10 cellular contexts compared by ENCODE assay signal in the genomic region with DNA sequence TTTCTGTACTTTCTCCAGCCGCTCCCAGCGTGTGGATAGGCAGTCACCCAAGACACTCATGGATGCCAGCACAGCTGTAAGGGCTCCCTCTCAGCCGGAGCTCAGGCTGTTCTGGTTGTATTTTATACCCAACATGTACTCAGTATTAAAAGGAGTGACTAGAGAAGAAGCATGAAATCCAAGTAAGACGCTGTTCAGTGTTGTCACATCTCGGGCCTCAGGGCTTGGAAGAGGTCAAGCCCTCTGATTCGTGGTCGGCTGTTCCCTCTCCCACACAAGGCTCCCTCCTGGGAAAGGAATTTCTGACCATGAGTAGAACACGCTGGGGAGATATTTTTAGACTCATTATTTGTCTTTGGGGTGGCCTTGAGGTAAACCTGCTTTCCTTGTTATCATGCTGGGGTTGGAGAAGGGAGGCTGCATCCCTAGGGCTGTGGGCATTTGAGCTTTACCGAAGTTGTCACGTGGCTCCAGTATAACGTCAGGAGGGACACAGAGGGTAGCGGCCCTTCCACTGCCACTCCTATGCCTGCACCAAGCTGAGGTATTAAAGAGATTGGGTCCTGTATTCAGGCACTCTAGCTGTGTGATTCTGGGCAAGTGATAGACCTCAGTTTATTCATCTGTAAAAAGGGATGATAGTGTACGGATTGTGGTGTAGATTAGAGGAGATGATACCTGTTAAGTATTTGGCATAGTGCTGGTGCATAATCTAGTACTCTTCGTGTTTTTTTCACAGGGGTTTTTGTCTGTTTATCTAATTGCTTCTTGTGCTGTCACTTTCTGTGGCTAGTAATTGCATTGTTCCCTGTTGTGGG. TPM values are rescaled to one million over a fixed set of nuclear protein-coding genes. Genes with fewer than 3 reads are reported as not detected.
DNase-seq lines count a peak whose midpoint lies in the region; ATAC-seq and TF ChIP-seq lines count a peak whose summit lies in the region.
"Had no signal": no experiment of that assay in that cellular context is flagged by ENCODE, and none has a peak within 500 bp of the region (broad histone marks: within the 10 kb centered on the region; RNA-seq: fewer than 3 reads in every experiment).

No MANE protein-coding gene starts in this region.

- no peaks in the 10 kb centered on the region for H3K27me3 Mint-ChIP-seq in H9 (ENCODE audit: low read depth)
- H3K27me3 Mint-ChIP-seq: CD8-positive, alpha-beta memory T cell had no signal

- no peak overlapping the region for H4K91ac ChIP-seq in H9 (ENCODE audit: insufficient read length, low read depth, low read length)

- DNase-seq in A172 (ENCODE audit: low spot score) (peak; percentile 94), H9 (no peak), brain pericyte (ENCODE audit: low read depth, low spot score) (peak; percentile 86), lower lobe of right lung (no peak), OCI-LY7 (ENCODE audit: low spot score) (no peak), Peyer's patch (no peak)
- DNase-seq: activated T-cell treated with anti-CD3 and anti-CD28 coated beads for 4 hours; CD8-positive, alpha-beta memory T cell had no signal

- peak overlapping the region in 2 of 3 experiments; percentile 45 to 62; a peak in 3 of 7 replicates for H3K27ac Mint-ChIP-seq in H9

- H2BK15ac ChIP-seq in H9 (ENCODE audit: low read depth, low read length) = no peak overlapping the region

- H3K27ac ChIP-seq in H9 (ENCODE audit: insufficient read length, low read depth, low read length) (no peak overlapping the region), lower lobe of right lung (peak overlapping the region; percentile 56), OCI-LY7 (ENCODE audit: low read depth, low read length, poor library complexity, severe bottlenecking) (no peak overlapping the region), Peyer's patch (peak overlapping the region in 2 of 4 donors; percentile 23 to 25)

- no peak overlapping the region for H3K4ac ChIP-seq in H9 (ENCODE audit: low read depth, low read length)

- CTCF ChIA-PET in OCI-LY7 (lab: Charles Lee; ENCODE audit: unreplicated experiment) = no interaction called here

- H3K4me3 Mint-ChIP-seq in H9 = no peak overlapping the region
- H3K4me3 Mint-ChIP-seq: CD8-positive, alpha-beta memory T cell had no signal

- H3K4me1 ChIP-seq in H9 (ENCODE audit: insufficient read depth, low read length) (peaks cover under 1% of the 10 kb centered on the region; the same call in 1 of the 2 replicates), lower lobe of right lung (peaks cover 72% of the 10 kb centered on the region), OCI-LY7 (ENCODE audit: insufficient read depth, low read length, poor library complexity, severe bottlenecking) (peaks cover 8% of the 10 kb centered on the region), Peyer's patch (peaks cover 0 to 23% (median 2%) of the 10 kb centered on the region in 4 donors)

- peaks cover 3% of the 10 kb centered on the region; the same call in 1 of the 2 replicates for H3K79me2 ChIP-seq in H9 (ENCODE audit: insufficient read depth, low read length)
- no peaks in the 10 kb centered on the region for H3K79me2 ChIP-seq in OCI-LY7 (ENCODE audit: insufficient read depth, low read depth, low read length)

- H3K4me3 ChIP-seq in lower lobe of right lung (no peak overlapping the region), OCI-LY7 (ENCODE audit: low read depth, low read length, poor library complexity, severe bottlenecking) (no peak overlapping the region), Peyer's patch (no peak overlapping the region)

- H2BK120ac ChIP-seq in H9 (ENCODE audit: low read depth, low read length, poor library complexity, severe bottlenecking) = no peak overlapping the region

- H2BK20ac ChIP-seq in H9 (ENCODE audit: low read depth, low read length, poor library complexity, severe bottlenecking) = no peak overlapping the region

- H3K9me2 ChIP-seq in OCI-LY7 (ENCODE audit: insufficient read depth, low read length) = no peaks in the 10 kb centered on the region

- H3K27me3 ChIP-seq in H9 (ENCODE audit: insufficient read depth, low read length) (no peaks in the 10 kb centered on the region), lower lobe of right lung (ENCODE audit: low read depth) (no peaks in the 10 kb centered on the region), Peyer's patch (no peaks in the 10 kb centered on the region)

- intact Hi-C loops in lower lobe of right lung (cut with DNase I) (no loop called here), OCI-LY7 (cut with micrococcal nuclease; ENCODE audit: unreplicated experiment) (no loop called here)

- no TSS peak for BruUV-seq in OCI-LY7 (replicated peaks; lab: Mats Ljungman, UMichigan)

- POLR2A ChIA-PET in OCI-LY7 (lab: Charles Lee) = no interaction called here

- H4K20me1 ChIP-seq in H9 (ENCODE audit: control insufficient read depth, insufficient read depth, insufficient read length) (no peaks in the 10 kb centered on the region), OCI-LY7 (ENCODE audit: insufficient read depth, low read length) (no peaks in the 10 kb centered on the region)

- H2AFZ ChIP-seq in H9 (ENCODE audit: low read length) (no peak overlapping the region), OCI-LY7 (ENCODE audit: low read length) (no peak overlapping the region)

- H2AK5ac ChIP-seq in H9 (ENCODE audit: insufficient read length, low read length) = no peak overlapping the region

- H3T11ph ChIP-seq in H9 (ENCODE audit: low read length) = no peak overlapping the region

- TF ChIP-seq CTCF in H9 (conservative IDR thresholded peaks at IDR 0.05) (no peak), lower lobe of right lung (IDR thresholded peaks at IDR 0.05) (no peak), OCI-LY7 (conservative IDR thresholded peaks at IDR 0.05; ENCODE audit: low read length) (no peak), Peyer's patch (IDR thresholded peaks at IDR 0.05) (no peak)

- no CpG with 5 or more reads among the region's 14 CpGs for WGBS in H9 (ENCODE audit: extremely low coverage, insufficient read length, low lambda C conversion rate)

- H3K23ac ChIP-seq in H9 (ENCODE audit: insufficient read length, low read depth, low read length) = no peak overlapping the region

- H2BK12ac ChIP-seq in H9 (ENCODE audit: insufficient read length, low read depth, low read length) = no peak overlapping the region

- no peak overlapping the region for H4K8ac ChIP-seq in H9 (replicated peaks; ENCODE audit: insufficient read length, low read depth, low read length)

- no peak overlapping the region for H3K14ac ChIP-seq in H9 (ENCODE audit: insufficient read depth, low read length)

- no peak overlapping the region for H3K18ac ChIP-seq in H9 (ENCODE audit: insufficient read length, low read depth, low read length)

- H3K36me3 ChIP-seq in lower lobe of right lung (no peaks in the 10 kb centered on the region), OCI-LY7 (ENCODE audit: insufficient read depth, low read length) (peaks cover 64% of the 10 kb centered on the region), Peyer's patch (no peaks in the 10 kb centered on the region)

- H3K56ac ChIP-seq in H9 (ENCODE audit: insufficient read length, low read depth, low read length) = no peak overlapping the region

- no peak overlapping the region for H3K9ac ChIP-seq in H9 (ENCODE audit: extremely low read depth, insufficient read length, low read length)

- H3K36me3 Mint-ChIP-seq in H9 (ENCODE audit: insufficient read depth in 1 of 3, low read depth in 3 of 3) = peaks cover 38 to 72% (median 55%) of the 10 kb centered on the region in 3 experiments

- no peak overlapping the region for H2BK5ac ChIP-seq in H9 (ENCODE audit: insufficient read length, low read length)

- H4K5ac ChIP-seq in H9 (ENCODE audit: insufficient read length, low read depth, low read length) = no peak overlapping the region

- H3K23me2 ChIP-seq in H9 (ENCODE audit: insufficient read length, low read depth, low read length, poor library complexity, severe bottlenecking) = no peaks in the 10 kb centered on the region

- ATAC-seq in lower lobe of right lung = peak; percentile 72 to 81
- no peak for ATAC-seq in HG03196 (IDR thresholded peaks at IDR 0.05; ENCODE audit: unreplicated experiment)
- ATAC-seq in GM19455 (IDR thresholded peaks at IDR 0.05; ENCODE audit: unreplicated experiment) = no peak

- H3K79me1 ChIP-seq in H9 (ENCODE audit: insufficient read depth, low read depth, low read length, poor library complexity, severe bottlenecking) = peaks cover 9% of the 10 kb centered on the region

- H3K9me3 Mint-ChIP-seq in H9 = no peaks in the 10 kb centered on the region
- H3K9me3 Mint-ChIP-seq: CD8-positive, alpha-beta memory T cell had no signal

- no peaks in the 10 kb centered on the region for H3K9me3 ChIP-seq in H9 (ENCODE audit: control insufficient read depth, low read depth, low read length)
- no peaks in the 10 kb centered on the region for H3K9me3 ChIP-seq in lower lobe of right lung
- no peaks in the 10 kb centered on the region for H3K9me3 ChIP-seq in OCI-LY7 (ENCODE audit: low read length)
- H3K9me3 ChIP-seq in Peyer's patch = no peaks in the 10 kb centered on the region

- H3K4me1 Mint-ChIP-seq in H9 = peaks cover 29 to 40% of the 10 kb centered on the region in 2 experiments
- H3K4me1 Mint-ChIP-seq: CD8-positive, alpha-beta memory T cell had no signal

- H3K4me2 ChIP-seq in H9 (ENCODE audit: insufficient read depth, insufficient read length, low read length) (no peak overlapping the region), OCI-LY7 (ENCODE audit: low read length) (no peak overlapping the region)

- no peak for TF ChIP-seq POLR2A in Peyer's patch (IDR thresholded peaks at IDR 0.05)

RNA-seq across cellular contexts. Expression of gene HK2, which starts 34.1 kb away (rescaled TPM):
- 0.09 and 1.0 TPM in 2 replicates for total RNA-seq in A172 (2014; rRNA removed; shearing (Covaris generic))
- total RNA-seq in H9 (2021) (51.3 and 54.3 TPM in 2 replicates), lower lobe of right lung (86.7 TPM), OCI-LY7 (2022) (30.2 and 50.5 TPM in 2 replicates), Peyer's patch (10 to 100 TPM in 3 of 4 donors, 1 to 10 TPM in 1; 9.9 to 39.9 (median 24.8) TPM)
- 8.6 and 11.8 TPM in 2 replicates for total RNA-seq in OCI-LY7 (2014; rRNA removed; shearing (Covaris generic))

Comparison
In these comparisons a context has a peak if more than half of its experiments do, and no peak if none do; other contexts are left out.
1. DNase-seq: peak in A172 (single experiment) and brain pericyte (single experiment); none in H9 (single experiment), lower lobe of right lung (single experiment), OCI-LY7 (single experiment) and Peyer's patch (0 of 3).
2. ATAC-seq: peak in lower lobe of right lung (2 of 2); none in HG03196 (single experiment) and GM19455 (single experiment).